ENCODE assay signal across 7 cellular contexts in the genomic region with DNA sequence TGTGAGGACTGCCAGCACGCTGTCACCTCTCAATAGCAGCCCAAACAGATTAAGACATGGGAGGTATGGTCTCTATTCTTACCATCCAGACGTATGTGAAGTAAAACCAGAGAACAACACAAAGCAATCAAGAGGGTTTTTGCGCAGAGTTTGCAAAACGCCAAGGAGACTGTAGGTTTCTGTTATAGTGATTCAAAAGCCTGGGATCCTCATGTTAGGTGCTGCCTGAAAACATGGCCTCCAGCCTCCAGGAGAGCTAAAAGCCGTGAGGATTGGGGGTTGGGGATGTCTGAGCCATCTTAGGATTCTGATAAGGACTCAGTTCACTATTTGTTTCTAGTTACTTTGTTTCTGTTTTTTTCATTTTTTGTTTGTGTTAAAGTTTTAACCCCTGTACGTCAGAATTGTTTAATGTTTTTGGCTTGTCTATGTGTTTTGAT. TPM values are rescaled to one million over a fixed set of nuclear protein-coding genes. Genes with fewer than 3 reads are reported as not detected.
A peak's percentile ranks its signal among the peaks of the same experiment; 100 is the strongest.
DNase-seq lines count a peak whose midpoint lies in the region; ATAC-seq, FAIRE-seq and TF ChIP-seq lines count a peak whose summit lies in the region.

No MANE protein-coding gene starts in this region.

- H3K4me1 ChIP-seq in GM12878 (ENCODE audit: control insufficient read depth, insufficient read depth, low read length) (peaks cover 16% of the 10 kb centered on the region), muscle layer of duodenum (ENCODE audit: control insufficient read depth in 1 of 2, insufficient read depth in 2 of 2, low read length in 2 of 2) (peaks cover 4 to 5% of the 10 kb centered on the region in 2 donors)

- H3K4me3 ChIP-seq in GM12878: peak overlapping the region; percentile 40; the same call in 1 of the 2 replicates
- H3K4me3 ChIP-seq in muscle layer of duodenum (ENCODE audit: low read depth in 1 of 2, low read length in 2 of 2): peak overlapping the region; percentile 72 to 76

- peak; percentile 42 for FAIRE-seq in GM18507 (lab: Jason Lieb, UNC)
- no peak for FAIRE-seq in GM12878 (lab: Jason Lieb, UNC)

- intact Hi-C loops in GM12878 (cut with micrococcal nuclease; ENCODE audit: unreplicated experiment): loop anchor here (2.0 to 5.0 kb wide), 3 partner anchors 85 to 223 kb away; partner anchors contain the start of gene LTN1

- no peaks in the 10 kb centered on the region for H3K27me3 ChIP-seq in GM12878 (replicated peaks in 1 of 2; ENCODE audit: control insufficient read depth in 2 of 2, insufficient read depth in 2 of 2, low read length in 1 of 2)
- no peaks in the 10 kb centered on the region for H3K27me3 ChIP-seq in muscle layer of duodenum (ENCODE audit: low read depth, low read length)

- ATAC-seq in GM12878 (peak; percentile 56), HG03045 (IDR thresholded peaks at IDR 0.05; ENCODE audit: unreplicated experiment) (no peak)

- POLR2A ChIA-PET in GM12878 (lab: Charles Lee): interaction anchor here (1.1 to 8.7 kb wide), 6 partner anchors 11 to 299 kb away, joined by 3 to 68 read pairs (median 4); no protein-coding TSS in a partner anchor

- no peak for DNase-seq in GM18507 (ENCODE audit: extremely low spot score, insufficient read length, low read depth)
- peak; percentile 30 to 73 for DNase-seq in NCI-H524 (lab: John Stamatoyannopoulos, UW)
- DNase-seq in GM12878 (ENCODE audit: low read depth, low spot score): peak; percentile 45
- DNase-seq in T1000 (lab: John Stamatoyannopoulos, UW): no peak
- DNase-seq in activated CD4-positive, CD25-positive, alpha-beta regulatory T cell treated with anti-CD3 and anti-CD28 coated beads, Interleukin-2, amount 50 U/mL, for 72 hours: no peak

- CTCF ChIA-PET in GM12878 (lab: Yijun Ruan, JAX): interaction anchor here (1.7 to 2.6 kb wide), 2 partner anchors 10 to 225 kb away, joined by 6 to 11 read pairs; no protein-coding TSS in a partner anchor

- peak overlapping the region; percentile 26 for H2AFZ ChIP-seq in GM12878 (ENCODE audit: control insufficient read depth, low read depth, low read length)

- TF ChIP-seq CTCF in GM12878 (IDR thresholded peaks at IDR 0.05 in 2 of 3, conservative IDR thresholded peaks at IDR 0.05 in 1 of 3; ENCODE audit: control insufficient read depth in 2 of 3, extremely low read depth in 1 of 3, insufficient read depth in 1 of 3, low read depth in 3 of 3, low read length in 3 of 3): no peak

- no peak for TF ChIP-seq POLR2A in GM12878 (IDR thresholded peaks at IDR 0.05; ENCODE audit: low read depth, low read length)

- 40% methylated on average over 6 of the region's 6 CpGs for WGBS in GM12878 (ENCODE audit: insufficient coverage, insufficient replicate concordance, low lambda C conversion rate, missing lambda C conversion rate)

- peak overlapping the region; percentile 67 for H3K9ac ChIP-seq in GM12878 (ENCODE audit: control insufficient read depth, insufficient read depth, low read length)

- TF ChIP-seq RAD21 in GM12878 (IDR thresholded peaks at IDR 0.05; ENCODE audit: insufficient read depth, low read depth, low read length): no peak

- H3K27ac ChIP-seq in GM12878 (ENCODE audit: control insufficient read depth, insufficient read depth) (peak overlapping the region; percentile 86), muscle layer of duodenum (ENCODE audit: low read length) (peak overlapping the region; percentile 93)

- BruUV-seq in GM12878 (replicated peaks; lab: Mats Ljungman, UMichigan): no TSS peak

- SMC1A ChIA-PET in GM12878 (lab: Charles Lee; ENCODE audit: uncharacterized antibody, unreplicated experiment): interaction anchor here (1.2 to 2.2 kb wide), 7 partner anchors 10 to 230 kb away, joined by 3 to 12 read pairs (median 3); partner anchors contain the start of gene USP16

- H4K20me1 ChIP-seq in GM12878 (ENCODE audit: control insufficient read depth, insufficient read depth): no peaks in the 10 kb centered on the region

- 0 out of 2 replicates have a peak overlapping the region, but pooled peaks have one; percentile 35 for H3K4me2 ChIP-seq in GM12878 (ENCODE audit: control insufficient read depth, insufficient read depth)

- in situ Hi-C loops in GM12878 (cut with MboI): loop anchor here (5.0 kb wide), 1 partner anchor 230 kb away; no protein-coding TSS in a partner anchor

- peaks cover 16% of the 10 kb centered on the region for H3K79me2 ChIP-seq in GM12878 (ENCODE audit: control insufficient read depth, insufficient read depth, low read length)

- H3K9me3 ChIP-seq in GM12878 (replicated peaks; ENCODE audit: control insufficient read depth, insufficient read depth, low read length): peaks cover 2% of the 10 kb centered on the region; the same call in 1 of the 3 replicates
- no peaks in the 10 kb centered on the region for H3K9me3 ChIP-seq in muscle layer of duodenum (ENCODE audit: control insufficient read depth in 1 of 2, low read length in 2 of 2)

- TF ChIP-seq EP300 in GM12878 (IDR thresholded peaks at IDR 0.05; ENCODE audit: borderline replicate concordance in 1 of 2, control insufficient read depth in 1 of 2, low read depth in 2 of 2, low read length in 2 of 2): no peak

- H3K36me3 ChIP-seq in GM12878 (ENCODE audit: control insufficient read depth in 2 of 2, insufficient read depth in 2 of 2, low read length in 1 of 2) (no peaks in the 10 kb centered on the region), muscle layer of duodenum (ENCODE audit: control insufficient read depth in 1 of 2, insufficient read depth in 2 of 2, low read length in 2 of 2) (no peaks in the 10 kb centered on the region)

- RAD21 ChIA-PET in GM12878 (lab: Charles Lee; ENCODE audit: unreplicated experiment): interaction anchor here (1.3 to 7.2 kb wide), 4 partner anchors 47 to 294 kb away, joined by 4 to 64 read pairs (median 6); partner anchors contain the start of gene BACH1

RNA-seq across cellular contexts. Expression of gene CCT8, which starts 4.2 kb away (rescaled TPM):
- 130 and 142 TPM in 2 replicates for total RNA-seq in GM12878 (2013; cell fraction: nucleolus; rRNA removed)
- total RNA-seq in GM12878 (2014; rRNA removed) (321 and 373 TPM in 2 replicates), GM12878 (2014; rRNA removed; fragmentation: Illumina TruSeq; extraction: Trizol) (454 and 466 TPM in 2 replicates), GM12878 (2021) (343 and 351 TPM in 2 replicates)
- polyA plus RNA-seq in GM12878 (2011; ENCODE audit: low read depth): 233 TPM
- polyA plus RNA-seq in GM12878 (2011; rRNA removed) (402 and 618 TPM in 2 replicates), GM12878 (2014; fragmentation: Illumina TruSeq; extraction: Trizol) (476 and 541 TPM in 2 replicates), GM12878 (2014; fragmentation: Nextera tagmentation; extraction: Ambion mirVana) (100 to 1,000 TPM; 510 to 696 TPM), GM12878 (2014; rRNA removed) (293 and 348 TPM in 2 replicates), GM12878 (2016; fragmentation: Nextera tagmentation; extraction: Ambion mirVana) (100 to 1,000 TPM; 515 TPM)
- polyA plus RNA-seq in GM12878 (2011; cell fraction: cytosol; rRNA removed): 184 and 218 TPM in 2 replicates
- 162 and 191 TPM in 2 replicates for polyA plus RNA-seq in GM12878 (2011; cell fraction: nucleus; rRNA removed)
- polyA plus RNA-seq in GM12878 (2012): 301 and 379 TPM in 2 replicates
- polyA minus RNA-seq in GM12878 (2011; rRNA and poly(A)+ RNA removed): 267 and 316 TPM in 2 replicates
- 119 and 142 TPM in 2 replicates for polyA minus RNA-seq in GM12878 (2011; cell fraction: cytosol; rRNA and poly(A)+ RNA removed)
- 56.3 and 75.4 TPM in 2 replicates for polyA minus RNA-seq in GM12878 (2011; cell fraction: nucleus; rRNA and poly(A)+ RNA removed)

RNA-seq across cellular contexts. Expression of gene MAP3K7CL, which starts 52.8 kb away (rescaled TPM):
- 50.2 and 57.6 TPM in 2 replicates for total RNA-seq in GM12878 (2013; cell fraction: nucleolus; rRNA removed)
- total RNA-seq in GM12878 (2014; rRNA removed) (5.6 TPM in 2 replicates), GM12878 (2014; rRNA removed; fragmentation: Illumina TruSeq; extraction: Trizol) (5.5 and 5.8 TPM in 2 replicates), GM12878 (2021) (6.2 and 7.7 TPM in 2 replicates)
- polyA plus RNA-seq in GM12878 (2011; ENCODE audit: low read depth): 6.5 TPM
- polyA plus RNA-seq in GM12878 (2011; rRNA removed) (13.3 and 14.2 TPM in 2 replicates), GM12878 (2014; fragmentation: Illumina TruSeq; extraction: Trizol) (7.3 and 7.4 TPM in 2 replicates), GM12878 (2014; fragmentation: Nextera tagmentation; extraction: Ambion mirVana) (10 to 100 TPM; 13.1 to 19.7 TPM), GM12878 (2014; rRNA removed) (3.2 and 4.2 TPM in 2 replicates), GM12878 (2016; fragmentation: Nextera tagmentation; extraction: Ambion mirVana) (1 to 10 TPM; 4.2 to 5.8 TPM)
- polyA plus RNA-seq in GM12878 (2011; cell fraction: cytosol; rRNA removed): 10.4 and 11.7 TPM in 2 replicates
- polyA plus RNA-seq in GM12878 (2011; cell fraction: nucleus; rRNA removed): 21.8 and 26.7 TPM in 2 replicates
- 7.1 and 8.8 TPM in 2 replicates for polyA plus RNA-seq in GM12878 (2012)
- polyA minus RNA-seq in GM12878 (2011; rRNA and poly(A)+ RNA removed): 15.2 and 16.9 TPM in 2 replicates
- 2.9 and 6.9 TPM in 2 replicates for polyA minus RNA-seq in GM12878 (2011; cell fraction: cytosol; rRNA and poly(A)+ RNA removed)
- polyA minus RNA-seq in GM12878 (2011; cell fraction: nucleus; rRNA and poly(A)+ RNA removed): 16.3 and 29.5 TPM in 2 replicates

RNA-seq across cellular contexts. Expression of gene USP16, which starts 53.2 kb away (rescaled TPM):
- total RNA-seq in GM12878 (2013; cell fraction: nucleolus; rRNA removed): 55.7 and 58.8 TPM in 2 replicates
- 33.2 and 37.5 TPM in 2 replicates for total RNA-seq in GM12878 (2014; rRNA removed)
- total RNA-seq in GM12878 (2014; rRNA removed; fragmentation: Illumina TruSeq; extraction: Trizol): 64.8 and 67.3 TPM in 2 replicates
- 34.5 and 37.9 TPM in 2 replicates for total RNA-seq in GM12878 (2021)
- 18.2 TPM for polyA plus RNA-seq in GM12878 (2011; ENCODE audit: low read depth)
- polyA plus RNA-seq in GM12878 (2011; rRNA removed): 41.5 and 70.4 TPM in 2 replicates
- 10.1 and 10.4 TPM in 2 replicates for polyA plus RNA-seq in GM12878 (2011; cell fraction: cytosol; rRNA removed)
- polyA plus RNA-seq in GM12878 (2011; cell fraction: nucleus; rRNA removed): 26.2 and 27.0 TPM in 2 replicates
- 29.6 and 31.7 TPM in 2 replicates for polyA plus RNA-seq in GM12878 (2012)
- 52.1 and 65.5 TPM in 2 replicates for polyA plus RNA-seq in GM12878 (2014; fragmentation: Illumina TruSeq; extraction: Trizol)
- polyA plus RNA-seq in GM12878 (2014; fragmentation: Nextera tagmentation; extraction: Ambion mirVana): 10 to 100 TPM; 52.6 to 68.7 TPM
- polyA plus RNA-seq in GM12878 (2014; rRNA removed): 20.8 and 29.5 TPM in 2 replicates
- polyA plus RNA-seq in GM12878 (2016; fragmentation: Nextera tagmentation; extraction: Ambion mirVana): 10 to 100 TPM; 60.9 to 61.8 TPM
- 12.4 and 21.9 TPM in 2 replicates for polyA minus RNA-seq in GM12878 (2011; rRNA and poly(A)+ RNA removed)
- 10.6 and 12.6 TPM in 2 replicates for polyA minus RNA-seq in GM12878 (2011; cell fraction: cytosol; rRNA and poly(A)+ RNA removed)
- polyA minus RNA-seq in GM12878 (2011; cell fraction: nucleus; rRNA and poly(A)+ RNA removed): 9.3 and 11.8 TPM in 2 replicates

RNA-seq across cellular contexts. Expression of gene RWDD2B, which starts 58.5 kb away (rescaled TPM):
- total RNA-seq in GM12878 (2013; cell fraction: nucleolus; rRNA removed): 10.3 and 10.6 TPM in 2 replicates
- total RNA-seq in GM12878 (2014; rRNA removed): 13.5 and 16.2 TPM in 2 replicates
- 17.4 and 18.8 TPM in 2 replicates for total RNA-seq in GM12878 (2014; rRNA removed; fragmentation: Illumina TruSeq; extraction: Trizol)
- 15.0 and 17.6 TPM in 2 replicates for total RNA-seq in GM12878 (2021)
- polyA plus RNA-seq in GM12878 (2011; ENCODE audit: low read depth): 8.9 TPM
- 15.1 and 19.1 TPM in 2 replicates for polyA plus RNA-seq in GM12878 (2011; rRNA removed)
- 6.7 and 7.3 TPM in 2 replicates for polyA plus RNA-seq in GM12878 (2011; cell fraction: cytosol; rRNA removed)
- polyA plus RNA-seq in GM12878 (2011; cell fraction: nucleus; rRNA removed): 7.9 and 9.1 TPM in 2 replicates
- 10.0 and 12.6 TPM in 2 replicates for polyA plus RNA-seq in GM12878 (2012)
- 22.0 and 29.9 TPM in 2 replicates for polyA plus RNA-seq in GM12878 (2014; fragmentation: Illumina TruSeq; extraction: Trizol)
- polyA plus RNA-seq in GM12878 (2014; fragmentation: Nextera tagmentation; extraction: Ambion mirVana): 10 to 100 TPM; 33.2 to 37.1 TPM
- polyA plus RNA-seq in GM12878 (2014; rRNA removed): 11.9 and 14.2 TPM in 2 replicates
- polyA plus RNA-seq in GM12878 (2016; fragmentation: Nextera tagmentation; extraction: Ambion mirVana): 10 to 100 TPM; 34.4 to 38.3 TPM
- 6.9 and 8.9 TPM in 2 replicates for polyA minus RNA-seq in GM12878 (2011; rRNA and poly(A)+ RNA removed)
- polyA minus RNA-seq in GM12878 (2011; cell fraction: cytosol; rRNA and poly(A)+ RNA removed): 2.5 and 3.6 TPM in 2 replicates
- polyA minus RNA-seq in GM12878 (2011; cell fraction: nucleus; rRNA and poly(A)+ RNA removed): 1.6 and 3.8 TPM in 2 replicates

Comparison
In these comparisons a context has a peak if more than half of its experiments do, and no peak if none do; other contexts are left out.
1. DNase-seq: peak in NCI-H524 (2 of 2) and GM12878 (single experiment); none in GM18507 (single experiment), T1000 (single experiment) and activated CD4-positive, CD25-positive, alpha-beta regulatory T cell treated with anti-CD3 and anti-CD28 coated beads, Interleukin-2, amount 50 U/mL, for 72 hours (single experiment).